In genomic region chr2:236341066-236341465, GRCh38 we compare ENCODE assay signal across 27 cellular contexts.
"Had no signal": no experiment of that assay in that cellular context is flagged by ENCODE, and none has a peak within 500 bp of the region (broad histone marks: within the 10 kb centered on the region; RNA-seq: fewer than 3 reads in every experiment).

No MANE protein-coding gene starts in this region.

- H3K9me3 ChIP-seq: breast epithelium, mucosa of descending colon, pancreas, prostate gland, tibial nerve had no signal

- H3K36me3 Mint-ChIP-seq: activated CD4-positive, alpha-beta memory T cell treated with anti-CD3 and anti-CD28 coated beads for 36 hours; natural killer cell treated with Interleukin-12 subunit alpha and Interleukin-12 subunit beta and Interleukin-15 and Interleukin-18, amount 100 ng/mL, for 72 hours had no signal

- DNase-seq: activated CD4-positive, alpha-beta memory T cell treated with anti-CD3 and anti-CD28 coated beads for 36 hours; activated CD4-positive, alpha-beta T cell treated with anti-CD3 and anti-CD28 coated beads, Interleukin-2, amount 10 ng/mL, durations not matched to agents 24 days and 14 days; activated CD4-positive, CD25-positive, alpha-beta regulatory T cell treated with anti-CD3 and anti-CD28 coated beads, Interleukin-2, amount 50 U/mL, for 72 hours; activated CD8-positive, alpha-beta memory T cell treated with anti-CD3 and anti-CD28 coated beads, Interleukin-2, amount 50 U/mL, for 4 hours; activated gamma-delta T cell treated with Interleukin-2 at 50 U/mL for 16 hours; activated naive CD4-positive, alpha-beta T cell treated with anti-CD3 and anti-CD28 coated beads, Interleukin-2, amount 50 U/mL, for 16 hours; activated T-cell treated with anti-CD3 and anti-CD28 coated beads, Interleukin-2, amount 50 U/mL, for 1 hour; amniotic stem cell; effector memory CD4-positive, alpha-beta T cell; foreskin keratinocyte; kidney glomerular epithelial cell; left ventricle myocardium superior; mucosa of descending colon; pancreas; stimulated activated CD4-positive, alpha-beta T cell treated with anti-CD3 and anti-CD28 coated beads, Interleukin-15, amount 100 ng/mL, for 24 hours; stimulated activated CD4-positive, alpha-beta T cell treated with anti-CD3 and anti-CD28 coated beads, Interleukin-2, amount 100 ng/mL, for 24 hours; stimulated activated naive CD4-positive, alpha-beta T cell; T-helper 17 cell; T1000; WERI-Rb-1 had no signal

- H3K9me3 Mint-ChIP-seq: activated CD4-positive, alpha-beta memory T cell treated with anti-CD3 and anti-CD28 coated beads for 36 hours; activated CD4-positive, alpha-beta T cell treated with anti-CD3 and anti-CD28 coated beads, Interleukin-2, amount 10 ng/mL, durations not matched to agents 24 days and 14 days; central memory CD8-positive, alpha-beta T cell; natural killer cell treated with Interleukin-12 subunit alpha and Interleukin-12 subunit beta and Interleukin-15 and Interleukin-18, amount 100 ng/mL, for 72 hours had no signal

- H3K4me1 ChIP-seq: breast epithelium, foreskin keratinocyte, pancreas, prostate gland had no signal

- H3K27ac ChIP-seq: breast epithelium, foreskin keratinocyte, pancreas, prostate gland, tibial nerve, WERI-Rb-1 had no signal

- FAIRE-seq: pancreas had no signal

- H3K27me3 ChIP-seq: breast epithelium, foreskin keratinocyte, pancreas, tibial nerve had no signal

- H3K4me1 Mint-ChIP-seq: activated CD4-positive, alpha-beta T cell treated with anti-CD3 and anti-CD28 coated beads, Interleukin-2, amount 10 ng/mL, durations not matched to agents 24 days and 14 days; central memory CD8-positive, alpha-beta T cell; T-helper 17 cell had no signal

- H3K36me3 ChIP-seq: breast epithelium, pancreas, prostate gland, tibial nerve, WERI-Rb-1 had no signal

- ATAC-seq: esophagus mucosa; foreskin keratinocyte; left ventricle myocardium superior; mucosa of descending colon; natural killer cell treated with Interleukin-12 subunit alpha and Interleukin-12 subunit beta and Interleukin-15 and Interleukin-18, amount 100 ng/mL, for 72 hours; pancreas; SK-N-SH treated with all-trans-retinoic acid at 6 μM for 48 hours; T-helper 17 cell had no signal

- H3K27ac Mint-ChIP-seq: activated CD4-positive, alpha-beta memory T cell treated with anti-CD3 and anti-CD28 coated beads for 36 hours; activated CD4-positive, alpha-beta T cell treated with anti-CD3 and anti-CD28 coated beads, Interleukin-2, amount 10 ng/mL, durations not matched to agents 24 days and 14 days; natural killer cell treated with Interleukin-12 subunit alpha and Interleukin-12 subunit beta and Interleukin-15 and Interleukin-18, amount 100 ng/mL, for 72 hours; T-helper 17 cell had no signal

- H3K4me3 ChIP-seq: breast epithelium, mucosa of descending colon, pancreas, prostate gland, tibial nerve had no signal

- H3K4me3 Mint-ChIP-seq: activated CD4-positive, alpha-beta memory T cell treated with anti-CD3 and anti-CD28 coated beads for 36 hours; activated CD4-positive, alpha-beta T cell treated with anti-CD3 and anti-CD28 coated beads, Interleukin-2, amount 10 ng/mL, durations not matched to agents 24 days and 14 days; central memory CD8-positive, alpha-beta T cell; natural killer cell treated with Interleukin-12 subunit alpha and Interleukin-12 subunit beta and Interleukin-15 and Interleukin-18, amount 100 ng/mL, for 72 hours; T-helper 17 cell had no signal

- H3K27me3 Mint-ChIP-seq: activated CD4-positive, alpha-beta T cell treated with anti-CD3 and anti-CD28 coated beads, Interleukin-2, amount 10 ng/mL, durations not matched to agents 24 days and 14 days had no signal
